In genomic region chr1:182598296-182598695, GRCh38 we compare ENCODE assay signal across 21 cellular contexts. TPM values are rescaled to one million over a fixed set of nuclear protein-coding genes. Genes with fewer than 3 reads are reported as not detected.
A peak's percentile ranks its signal among the peaks of the same experiment; 100 is the strongest.
DNase-seq lines count a peak whose midpoint lies in the region; ATAC-seq, FAIRE-seq and TF ChIP-seq lines count a peak whose summit lies in the region.
"Had no signal": no experiment of that assay in that cellular context is flagged by ENCODE, and none has a peak within 500 bp of the region (broad histone marks: within the 10 kb centered on the region; RNA-seq: fewer than 3 reads in every experiment).

No MANE protein-coding gene starts in this region.

- H2AFZ ChIP-seq in PC-3 (ENCODE audit: low read length) = no peak overlapping the region

- CTCF ChIA-PET in PC-3 (lab: Charles Lee) = interaction anchor here (0.7 to 2.2 kb wide), 4 partner anchors 125 to 188 kb away, joined by 3 to 12 read pairs (median 7); no protein-coding TSS in a partner anchor

- ATAC-seq in PC-3 = peak; percentile 31; the same call in 1 of the 2 replicates
- no peak for ATAC-seq in HG03469 (IDR thresholded peaks at IDR 0.05; ENCODE audit: unreplicated experiment)
- no peak for ATAC-seq in GM19463 (IDR thresholded peaks at IDR 0.05; ENCODE audit: unreplicated experiment)
- ATAC-seq: HepG2 had no signal

- H3K79me2 ChIP-seq in PC-3 (ENCODE audit: low read length) = no peaks in the 10 kb centered on the region

- peak overlapping the region in 2 of 11 experiments; percentile 2 to 23; a peak in 2 of 22 replicates for H3K27ac ChIP-seq in BLaER1 treated with 17β-estradiol and CSF1 and Interleukin-3, amounts not matched to agents 10 nM and 100 nM
- no peak overlapping the region for H3K27ac ChIP-seq in PC-3 (ENCODE audit: low read length)
- H3K27ac ChIP-seq: KMS-11, SJSA1 had no signal

- H4K20me1 ChIP-seq in BLaER1 treated with 17β-estradiol and CSF1 and Interleukin-3, amounts not matched to agents 10 nM and 100 nM = peaks cover 0 to 52% (median 34%) of the 10 kb centered on the region in 11 experiments; a peak in 17 of 22 replicates
- no peaks in the 10 kb centered on the region for H4K20me1 ChIP-seq in PC-3 (ENCODE audit: low read length)

- H3K9me2 ChIP-seq in PC-3 (replicated peaks; ENCODE audit: low read length) = no peaks in the 10 kb centered on the region

- no peaks in the 10 kb centered on the region for H3F3A ChIP-seq in PC-3 (ENCODE audit: low read length, unreplicated experiment)

- H3K4me1 ChIP-seq in BLaER1 treated with 17β-estradiol and CSF1 and Interleukin-3, amounts not matched to agents 10 nM and 100 nM = peaks cover 47 to 60% (median 53%) of the 10 kb centered on the region in 10 experiments
- H3K4me1 ChIP-seq in PC-3 (ENCODE audit: insufficient read depth, low read length) (peaks cover 7% of the 10 kb centered on the region), endocrine pancreas (ENCODE audit: control insufficient read depth, insufficient read depth, low read length) (peaks cover 7% of the 10 kb centered on the region)

- TF ChIP-seq CTCF in PC-3 (conservative IDR thresholded peaks at IDR 0.05; ENCODE audit: low read depth, low read length) = no peak

- intact Hi-C loops in PC-3 (cut with micrococcal nuclease) = loop anchor here (10.0 kb wide), 1 partner anchor 513 kb away; no protein-coding TSS in a partner anchor

- H3K36me3 ChIP-seq in BLaER1 treated with 17β-estradiol and CSF1 and Interleukin-3, amounts not matched to agents 10 nM and 100 nM = peaks cover 19 to 48% (median 36%) of the 10 kb centered on the region in 11 experiments; a peak in 21 of 22 replicates
- H3K36me3 ChIP-seq in PC-3 (ENCODE audit: low read depth, low read length) (0 out of 2 replicates have a peak, but pooled peaks cover 3% of the 10 kb centered on the region), endocrine pancreas (ENCODE audit: control insufficient read depth, insufficient read depth, low read length) (no peaks in the 10 kb centered on the region)

- DNase-seq in GM12892 (ENCODE audit: insufficient read length) = no peak
- no peak for DNase-seq in PC-3
- DNase-seq in NCI-H226 = no peak
- DNase-seq: ACHN; AML-193; CD4-positive, alpha-beta memory T cell; DMS79 treated with DMSO at 0.1 percent for 48 hours; GOT3; HFFc6; NCI-H1092; NCI-H1694; NCI-H2107 had no signal

- no peak overlapping the region for H3K4me3 ChIP-seq in BLaER1 treated with 17β-estradiol and CSF1 and Interleukin-3, amounts not matched to agents 10 nM and 100 nM
- H3K4me3 ChIP-seq in PC-3 (ENCODE audit: low read length) (no peak overlapping the region), endocrine pancreas (ENCODE audit: control insufficient read depth, insufficient read depth, low read length) (peak overlapping the region; percentile 11)
- H3K4me3 ChIP-seq: SJSA1 had no signal

- H3K9me3 ChIP-seq in BLaER1 treated with 17β-estradiol and CSF1 and Interleukin-3, amounts not matched to agents 10 nM and 100 nM (replicated peaks in 1 of 11) = no peaks in the 10 kb centered on the region
- H3K9me3 ChIP-seq in PC-3 (ENCODE audit: low read length) (no peaks in the 10 kb centered on the region), endocrine pancreas (ENCODE audit: control insufficient read depth, low read length) (no peaks in the 10 kb centered on the region)
- H3K9me3 ChIP-seq: SJSA1 had no signal

- H3K27me3 ChIP-seq in BLaER1 treated with 17β-estradiol and CSF1 and Interleukin-3, amounts not matched to agents 10 nM and 100 nM = no peaks in the 10 kb centered on the region
- no peaks in the 10 kb centered on the region for H3K27me3 ChIP-seq in PC-3 (ENCODE audit: low read length)
- no peaks in the 10 kb centered on the region for H3K27me3 ChIP-seq in endocrine pancreas (ENCODE audit: control insufficient read depth, insufficient read depth, low read length)
- H3K27me3 ChIP-seq: SJSA1 had no signal

- no peak for FAIRE-seq in GM12892 (lab: Jason Lieb, UNC)
- FAIRE-seq: HepG2 had no signal

- H3K9ac ChIP-seq in BLaER1 treated with 17β-estradiol and CSF1 and Interleukin-3, amounts not matched to agents 10 nM and 100 nM = peak overlapping the region in 1 of 11 experiments; percentile 14; a peak in 1 of 22 replicates
- H3K9ac ChIP-seq in PC-3 (ENCODE audit: low read length) = no peak overlapping the region
- H3K9ac ChIP-seq in endocrine pancreas (ENCODE audit: control insufficient read depth, insufficient read depth, low read length) = no peak overlapping the region
- H3K9ac ChIP-seq: KMS-11 had no signal

- POLR2A ChIA-PET in PC-3 (lab: Charles Lee; ENCODE audit: unreplicated experiment) = no interaction called here

- H3K4me2 ChIP-seq in BLaER1 treated with 17β-estradiol and CSF1 and Interleukin-3, amounts not matched to agents 10 nM and 100 nM = peak overlapping the region in 10 of 11 experiments; percentile 9 to 98 (median 95); a peak in 16 of 22 replicates
- H3K4me2 ChIP-seq in PC-3 (ENCODE audit: low read length) = no peak overlapping the region
- H3K4me2 ChIP-seq: KMS-11 had no signal

- peak; percentile 62; the same call in 1 of the 2 replicates for TF ChIP-seq POLR2A in GM12892 (IDR thresholded peaks at IDR 0.05; ENCODE audit: low read depth, low read length)

- BruUV-seq in PC-3 (replicated peaks; lab: Mats Ljungman, UMichigan) = no TSS peak

RNA-seq across cellular contexts. Expression of gene RGS16, which starts 5.9 kb away (rescaled TPM):
- polyA plus RNA-seq in GM12892 (2012; ENCODE audit: missing spikeins) = 41.1 TPM
- total RNA-seq in PC-3 (2014; rRNA removed) = 0.40 and 1.5 TPM in 2 replicates
- total RNA-seq: G401, HepG2, M059J had no signal
- polyA plus RNA-seq: HepG2 had no signal

RNA-seq across cellular contexts. Expression of gene RNASEL, which starts 9.2 kb away (rescaled TPM):
- polyA plus RNA-seq in GM12892 (2012; ENCODE audit: missing spikeins) = 5.6 TPM
- 1.3 and 2.1 TPM in 2 replicates for total RNA-seq in PC-3 (2014; rRNA removed)
- total RNA-seq: G401 had no signal
